8 cellular contexts compared by ENCODE assay signal in the genomic region with DNA sequence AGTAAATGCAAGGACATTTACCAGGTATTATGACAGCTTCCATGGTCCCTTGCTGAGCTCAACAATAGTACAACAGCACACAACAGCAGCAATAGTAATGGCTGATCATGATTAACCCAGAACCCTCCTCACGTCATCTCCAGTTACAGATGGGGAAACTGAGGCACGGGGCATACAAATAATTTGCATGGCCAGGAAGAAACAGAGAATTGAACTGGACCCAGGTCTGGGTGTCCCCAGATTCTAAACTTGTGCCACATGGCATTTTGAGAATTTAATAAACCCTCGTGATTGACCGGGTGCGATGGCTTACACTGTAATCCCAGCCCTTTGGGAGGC. TPM values are rescaled to one million over a fixed set of nuclear protein-coding genes. Genes with fewer than 3 reads are reported as not detected.
DNase-seq lines count a peak whose midpoint lies in the region; ATAC-seq and TF ChIP-seq lines count a peak whose summit lies in the region.

No MANE protein-coding gene starts in this region.

- peak overlapping the region; percentile 82 for H3K4me2 ChIP-seq in GM23248 (ENCODE audit: unreplicated experiment)

- H3K27me3 Mint-ChIP-seq in T-cell: no peaks in the 10 kb centered on the region

- POLR2A ChIA-PET in T-cell (lab: Charles Lee): interaction anchor here in 1 of 2 donors (0.9 kb wide), 1 partner anchor 13 kb away, joined by 4 read pairs; no protein-coding TSS in a partner anchor

- peak overlapping the region; percentile 81 for H2AFZ ChIP-seq in GM23248

- intact Hi-C loops in gastrocnemius medialis (cut with DNase I; ENCODE audit: low total_unique reads): no loop called here

- H3K4me1 Mint-ChIP-seq in T-cell: peaks cover 26 to 31% (median 30%) of the 10 kb centered on the region in 3 donors

- H3K9me3 ChIP-seq in GM23248 (ENCODE audit: low read depth): no peaks in the 10 kb centered on the region
- H3K9me3 ChIP-seq in gastrocnemius medialis: no peaks in the 10 kb centered on the region

- H3K36me3 ChIP-seq in GM23248 (ENCODE audit: low read depth) (no peaks in the 10 kb centered on the region), gastrocnemius medialis (no peaks in the 10 kb centered on the region)

- no peaks in the 10 kb centered on the region for H4K20me1 ChIP-seq in GM23248 (ENCODE audit: insufficient read depth)

- H3K27ac Mint-ChIP-seq in T-cell: peak overlapping the region in 1 of 2 donors; percentile 73

- TF ChIP-seq POLR2A in gastrocnemius medialis (IDR thresholded peaks at IDR 0.05): no peak

- H3K79me2 ChIP-seq in GM23248 (ENCODE audit: insufficient read depth): no peaks in the 10 kb centered on the region

- ATAC-seq in T-cell (replicated peaks in 1 of 4) (no peak), gastrocnemius medialis (no peak)

- peak overlapping the region; percentile 69 to 76 (median 72) for H3K4me3 Mint-ChIP-seq in T-cell

- no peaks in the 10 kb centered on the region for H3K9me2 ChIP-seq in GM23248 (ENCODE audit: insufficient read depth)

- DNase-seq in GM23248: no peak
- DNase-seq in T-cell: no peak
- DNase-seq in fibroblast of mammary gland (ENCODE audit: low read depth): no peak
- DNase-seq in gastrocnemius medialis: no peak
- DNase-seq in RPMI8226: no peak
- no peak for DNase-seq in GM20000 (ENCODE audit: low spot score)
- DNase-seq in NK-92 treated with Interleukin-12 subunit alpha and Interleukin-12 subunit beta, amount 100 ng/mL, for 24 hours (lab: John Stamatoyannopoulos, UW): no peak
- no peak for DNase-seq in NCI-H2196 treated with DMSO at 0.1 percent for 48 hours (lab: John Stamatoyannopoulos, UW; ENCODE audit: unreplicated experiment)

- H3K27me3 ChIP-seq in GM23248 (replicated peaks; ENCODE audit: insufficient read depth) (no peaks in the 10 kb centered on the region), gastrocnemius medialis (peaks cover 33 to 39% (median 38%) of the 10 kb centered on the region in 3 donors)

- no peaks in the 10 kb centered on the region for H3K9me3 Mint-ChIP-seq in T-cell

- in situ Hi-C loops in GM23248 (cut with MboI): no loop called here
- in situ Hi-C loops in gastrocnemius medialis (cut with MboI; ENCODE audit: low sequenced_read_pairs in 4 of 4): no loop called here

- H3K4me1 ChIP-seq in GM23248 (ENCODE audit: insufficient read depth): peaks cover 5% of the 10 kb centered on the region
- H3K4me1 ChIP-seq in gastrocnemius medialis: peaks cover 6 to 10% of the 10 kb centered on the region in 2 donors

- H3K27ac ChIP-seq in GM23248 (peak overlapping the region; percentile 75), gastrocnemius medialis (no peak overlapping the region)

- H3F3A ChIP-seq in GM23248 (ENCODE audit: insufficient read depth): no peaks in the 10 kb centered on the region

- CTCF ChIA-PET in T-cell (lab: Charles Lee): interaction anchor here (0.6 to 1.3 kb wide), 5 partner anchors 8 to 63 kb away, joined by 3 to 4 read pairs (median 3); a partner anchor contains a TSS

- H3K4me3 ChIP-seq in GM23248 (peak overlapping the region; percentile 66), fibroblast of mammary gland (ENCODE audit: control insufficient read depth, low read depth, low read length) (peak overlapping the region; percentile 21), gastrocnemius medialis (peak overlapping the region; percentile 32 to 48 (median 36))

- TF ChIP-seq CTCF in fibroblast of mammary gland (conservative IDR thresholded peaks at IDR 0.05; ENCODE audit: control insufficient read depth, insufficient read depth, low read depth, low read length): no peak
- TF ChIP-seq CTCF in gastrocnemius medialis (IDR thresholded peaks at IDR 0.05 in 4 of 5, conservative IDR thresholded peaks at IDR 0.05 in 1 of 5): no peak
- TF ChIP-seq CTCF in GM20000 (IDR thresholded peaks at IDR 0.05; ENCODE audit: extremely low read depth, missing control alignments): no peak

- H3K9ac ChIP-seq in GM23248: peak overlapping the region; percentile 68

- peaks cover under 1% of the 10 kb centered on the region for H3K36me3 Mint-ChIP-seq in T-cell

- WGBS in GM23248 (ENCODE audit: low coverage in 1 of 2, low lambda C conversion rate in 2 of 2, missing lambda C conversion rate in 2 of 2), 2 experiments: 57 to 61% methylated on average over 5 of the region's 5 CpGs

RNA-seq across cellular contexts. Expression of a gene that starts 7.2 kb away (rescaled TPM):
- total RNA-seq in GM23248 (2014; rRNA removed; shearing (Covaris generic)): 3.2 and 3.8 TPM in 2 replicates
- polyA plus RNA-seq in GM23248 (2016; fragmentation: Nextera tagmentation; extraction: Ambion mirVana): 5.6 and 6.1 TPM in 2 replicates
- total RNA-seq in T-cell (10 to 100 TPM; 42.0 to 60.2 (median 53.2) TPM), gastrocnemius medialis (1 to 10 TPM in 3 of 4 donors, under 1 TPM in 1; 0.66 to 2.8 (median 1.6) TPM)

RNA-seq across cellular contexts. Expression of a gene that starts 18.0 kb away (rescaled TPM):
- not detected in 2 replicates for total RNA-seq in GM23248 (2014; rRNA removed; shearing (Covaris generic))
- not detected in 2 replicates for polyA plus RNA-seq in GM23248 (2016; fragmentation: Nextera tagmentation; extraction: Ambion mirVana)
- total RNA-seq in T-cell: 10 to 100 TPM; 26.3 to 45.2 (median 39.3) TPM
- total RNA-seq in gastrocnemius medialis: under 1 TPM in 2 of 4 donors, not detected in 2; 0.16 to 0.20 TPM

RNA-seq across cellular contexts. Expression of a gene that starts 48.2 kb away (rescaled TPM):
- total RNA-seq in GM23248 (2014; rRNA removed; shearing (Covaris generic)): 29.2 and 48.9 TPM in 2 replicates
- 1.5 and 1.6 TPM in 2 replicates for polyA plus RNA-seq in GM23248 (2016; fragmentation: Nextera tagmentation; extraction: Ambion mirVana)
- 10 to 100 TPM; 11.8 to 25.5 (median 17.6) TPM for total RNA-seq in T-cell
- 10 to 100 TPM in 1 of 4 donors, 1 to 10 TPM in 3; 5.6 to 11.9 (median 6.0) TPM for total RNA-seq in gastrocnemius medialis

Comparison
In these comparisons a context has a peak if more than half of its experiments do, and no peak if none do; other contexts are left out.
1. RNA of a gene that starts 18.0 kb away (total RNA-seq): 26.3 to 45.2 TPM in T-cell; 0.16 to 0.20 TPM in gastrocnemius medialis and not detected in GM23248; every median in the first group is over 10 times any median in the second.
2. Peak in every context shown above with its lines, with median percentiles within 50 percentile points of each other: H3K4me3 ChIP-seq.